8 cellular contexts compared by ENCODE assay signal in genomic region chr6:53725791-53726575, GRCh38.
DNase-seq lines count a peak whose midpoint lies in the region; ATAC-seq and TF ChIP-seq lines count a peak whose summit lies in the region.

No MANE protein-coding gene starts in this region.

- DNase-seq in CD14-positive monocyte (ENCODE audit: low spot score) (peak; percentile 70), NCI-H748 (lab: John Stamatoyannopoulos, UW; ENCODE audit: unreplicated experiment) (peak; percentile 82), dermis blood vessel endothelial cell (peak; percentile 85), lung microvascular endothelial cell (ENCODE audit: low read depth in 2 of 2) (peak; percentile 72 to 77)
- peak; percentile 62 to 68 for DNase-seq in activated CD4-positive, alpha-beta T cell treated with anti-CD3 and anti-CD28 coated beads, Interleukin-2, amount 50 U/mL, for 4 hours
- DNase-seq in stimulated activated CD8-positive, alpha-beta memory T cell treated with anti-CD3 and anti-CD28 coated beads, Interleukin-15, amount 100 ng/mL, for 4 hours (ENCODE audit: low read depth in 2 of 2) = peak; percentile 38 to 40

- peak; percentile 97 for TF ChIP-seq CTCF in CD14-positive monocyte (IDR thresholded peaks at IDR 0.05)

- peak overlapping the region in 1 of 7 donors; percentile 80 for H3K27ac Mint-ChIP-seq in CD14-positive monocyte

- H3K4me1 Mint-ChIP-seq in CD14-positive monocyte = peaks cover 15% of the 10 kb centered on the region

- H3K4me3 Mint-ChIP-seq in CD14-positive monocyte = no peak overlapping the region

- H3K9me3 Mint-ChIP-seq in CD14-positive monocyte = no peaks in the 10 kb centered on the region

- H3K36me3 Mint-ChIP-seq in CD14-positive monocyte = no peaks in the 10 kb centered on the region

- peak; percentile 84 for ATAC-seq in GM19328 (IDR thresholded peaks at IDR 0.05; ENCODE audit: unreplicated experiment)
- ATAC-seq in HG03442 (IDR thresholded peaks at IDR 0.05; ENCODE audit: unreplicated experiment) = peak; percentile 89

- intact Hi-C loops in CD14-positive monocyte (cut with micrococcal nuclease) = loop anchor here (2.0 to 10.0 kb wide), 3 partner anchors 231 to 551 kb away; no protein-coding TSS in a partner anchor

- H3K27me3 Mint-ChIP-seq in CD14-positive monocyte (ENCODE audit: low read depth in 3 of 3) = peaks cover 3 to 9% (median 3%) of the 10 kb centered on the region in 3 donors

Comparison
In these comparisons a context has a peak if more than half of its experiments do, and no peak if none do; other contexts are left out.
1. Peak in every context shown above with its lines: DNase-seq and ATAC-seq.